15 cellular contexts compared by ENCODE assay signal in the genomic region with DNA sequence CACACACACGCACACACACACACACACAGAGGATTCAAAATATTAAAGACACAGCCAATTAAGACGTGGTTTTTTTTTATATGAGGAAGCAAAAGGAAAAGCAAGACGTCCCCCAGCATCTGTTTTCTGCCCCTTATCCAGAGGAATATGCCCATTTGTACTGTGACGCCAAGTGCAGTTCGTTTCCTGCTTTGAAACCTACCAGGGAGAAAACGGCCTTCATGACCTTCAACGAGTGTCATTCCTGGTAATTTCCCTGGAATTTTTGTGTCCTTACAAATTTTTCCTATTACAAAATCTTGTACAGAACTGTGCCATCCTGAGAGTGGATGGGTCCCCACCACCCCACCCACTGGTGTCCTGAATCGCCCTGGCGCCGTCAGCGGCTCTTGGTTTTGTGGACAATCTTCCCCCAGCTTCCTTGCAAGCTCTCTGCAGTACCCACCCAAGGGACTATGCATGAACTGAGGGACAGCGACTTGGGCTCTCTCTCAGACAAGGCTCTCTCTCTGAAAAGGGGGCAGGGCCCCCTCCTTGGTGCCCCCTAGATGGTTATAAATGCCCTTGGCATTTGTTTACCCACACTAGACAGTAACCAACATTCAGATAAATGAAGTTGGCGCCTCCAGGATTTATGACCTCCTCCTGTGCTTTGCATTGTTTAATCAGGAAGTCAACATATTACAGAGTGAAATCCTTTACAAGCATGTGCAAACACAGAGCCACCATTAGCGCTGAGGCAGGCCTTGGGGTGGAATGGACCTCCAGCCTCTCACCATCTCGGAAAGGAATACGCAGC.
A peak's percentile ranks its signal among the peaks of the same experiment; 100 is the strongest.
DNase-seq lines count a peak whose midpoint lies in the region; ATAC-seq and TF ChIP-seq lines count a peak whose summit lies in the region.
"Had no signal": no experiment of that assay in that cellular context is flagged by ENCODE, and none has a peak within 500 bp of the region (broad histone marks: within the 10 kb centered on the region; RNA-seq: fewer than 3 reads in every experiment).

No MANE protein-coding gene starts in this region.

- H3K9me3 ChIP-seq in right atrium auricular region (no peaks in the 10 kb centered on the region), lower lobe of right lung (no peaks in the 10 kb centered on the region), upper lobe of right lung (no peaks in the 10 kb centered on the region), Peyer's patch (no peaks in the 10 kb centered on the region)
- H3K9me3 ChIP-seq: thyroid gland had no signal

- DNase-seq in right atrium auricular region (ENCODE audit: low spot score), result peak; percentile 56
- DNase-seq in left cardiac atrium, result no peak
- peak; percentile 83 for DNase-seq in NCI-H69 (lab: John Stamatoyannopoulos, UW)
- no peak for DNase-seq in lower lobe of right lung
- no peak for DNase-seq in upper lobe of right lung
- DNase-seq in Peyer's patch, result no peak
- no peak for DNase-seq in head of caudate nucleus
- DNase-seq: activated CD8-positive, alpha-beta T cell treated with anti-CD3 and anti-CD28 coated beads, Interleukin-2, amount 10 ng/mL, durations not matched to agents 7 days and 5 days; activated effector memory CD4-positive, alpha-beta T cell treated with anti-CD3 and anti-CD28 coated beads, Interleukin-2, amount 50 U/mL, for 16 hours; NCI-H2227 treated with DMSO at 0.1 percent for 48 hours; stimulated activated CD4-positive, alpha-beta T cell treated with anti-CD3 and anti-CD28 coated beads, Interleukin-15, amount 100 ng/mL, for 24 hours; T-helper 9 cell; thyroid gland had no signal

- no peak for TF ChIP-seq CTCF in right atrium auricular region (IDR thresholded peaks at IDR 0.05)
- no peak for TF ChIP-seq CTCF in lower lobe of right lung (IDR thresholded peaks at IDR 0.05)
- TF ChIP-seq CTCF in upper lobe of right lung (IDR thresholded peaks at IDR 0.05), result no peak
- no peak for TF ChIP-seq CTCF in Peyer's patch (IDR thresholded peaks at IDR 0.05)

- H3K36me3 ChIP-seq in right atrium auricular region (no peaks in the 10 kb centered on the region), lower lobe of right lung (no peaks in the 10 kb centered on the region), upper lobe of right lung (no peaks in the 10 kb centered on the region), Peyer's patch (no peaks in the 10 kb centered on the region)
- H3K36me3 ChIP-seq: thyroid gland had no signal

- H3K4me3 ChIP-seq in right atrium auricular region, result no peak overlapping the region
- H3K4me3 ChIP-seq in lower lobe of right lung, result no peak overlapping the region
- no peak overlapping the region for H3K4me3 ChIP-seq in upper lobe of right lung
- H3K4me3 ChIP-seq in Peyer's patch, result no peak overlapping the region
- H3K4me3 ChIP-seq: thyroid gland had no signal

- H3K27ac ChIP-seq in right atrium auricular region (peak overlapping the region; percentile 37 to 48), lower lobe of right lung (peak overlapping the region; percentile 7), upper lobe of right lung (peak overlapping the region; percentile 60), Peyer's patch (peak overlapping the region in 1 of 4 donors; percentile 11)
- H3K27ac ChIP-seq: RWPE1, thyroid gland had no signal

- intact Hi-C loops in left cardiac atrium (cut with DNase I), result no loop called here
- intact Hi-C loops in lower lobe of right lung (cut with DNase I), result no loop called here
- intact Hi-C loops in upper lobe of right lung (cut with DNase I), result no loop called here
- intact Hi-C loops in head of caudate nucleus (cut with DNase I), result no loop called here

- H3K27me3 ChIP-seq in right atrium auricular region (no peaks in the 10 kb centered on the region), lower lobe of right lung (ENCODE audit: low read depth) (no peaks in the 10 kb centered on the region), upper lobe of right lung (no peaks in the 10 kb centered on the region), Peyer's patch (no peaks in the 10 kb centered on the region)
- H3K27me3 ChIP-seq: thyroid gland had no signal

- ATAC-seq in left cardiac atrium, result no peak
- ATAC-seq in lower lobe of right lung, result no peak
- no peak for ATAC-seq in upper lobe of right lung
- no peak for ATAC-seq in GM18868 (IDR thresholded peaks at IDR 0.05; ENCODE audit: unreplicated experiment)
- ATAC-seq: activated CD8-positive, alpha-beta T cell treated with anti-CD3 and anti-CD28 coated beads, Interleukin-2, amount 10 ng/mL, durations not matched to agents 7 days and 5 days had no signal

- TF ChIP-seq POLR2A in Peyer's patch (IDR thresholded peaks at IDR 0.05), result no peak

- H3K4me1 ChIP-seq in right atrium auricular region (peaks cover 0 to 6% of the 10 kb centered on the region in 2 donors), lower lobe of right lung (peaks cover under 1% of the 10 kb centered on the region), upper lobe of right lung (peaks cover 6% of the 10 kb centered on the region), Peyer's patch (peaks cover 0 to 13% (median 0%) of the 10 kb centered on the region in 4 donors)
- H3K4me1 ChIP-seq: thyroid gland had no signal

Comparison
In these comparisons a context has a peak if more than half of its experiments do, and no peak if none do; other contexts are left out.
1. DNase-seq: peak in right atrium auricular region (single experiment) and NCI-H69 (single experiment); none in left cardiac atrium (single experiment), lower lobe of right lung (single experiment), upper lobe of right lung (single experiment), Peyer's patch (0 of 3) and head of caudate nucleus (0 of 42).